ENCODE assay signal across 8 cellular contexts in the genomic region with DNA sequence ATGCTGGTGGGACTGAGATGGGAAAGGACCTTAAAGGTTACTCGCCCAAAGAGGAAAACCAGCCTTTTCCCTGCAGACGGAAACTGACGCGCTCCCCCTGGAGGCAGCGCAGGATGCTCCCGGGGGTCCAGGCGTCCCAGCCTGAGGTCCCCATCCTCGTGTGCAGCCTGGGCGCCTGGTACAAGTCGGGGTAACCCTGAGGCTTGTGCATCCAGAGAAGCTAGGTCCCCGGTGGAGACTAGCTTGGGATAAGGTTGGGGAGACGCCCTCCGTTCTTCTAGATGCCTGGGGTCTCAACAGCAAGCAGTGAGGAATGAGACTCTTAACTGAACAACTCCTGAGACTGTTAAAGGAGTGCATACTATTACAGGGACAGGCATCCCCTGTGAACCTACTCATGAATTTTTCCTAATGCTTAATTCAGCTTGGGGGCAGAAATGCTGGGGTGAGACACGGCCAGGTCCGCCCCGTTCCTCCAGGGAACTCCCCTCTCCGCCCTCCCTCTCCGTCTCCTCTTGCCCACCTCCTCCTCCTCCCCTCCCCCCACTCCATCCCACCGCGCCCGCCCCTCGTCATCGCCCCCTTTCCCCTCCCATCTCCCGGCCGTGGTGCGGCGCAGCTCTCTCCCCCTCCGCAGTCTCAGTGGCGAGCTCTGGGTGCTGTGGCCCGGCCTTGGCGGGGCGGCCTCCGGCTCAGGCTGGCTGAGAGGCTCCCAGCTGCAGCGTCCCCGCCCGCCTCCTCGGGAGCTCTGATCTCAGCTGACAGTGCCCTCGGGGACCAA. TPM values are rescaled to one million over a fixed set of nuclear protein-coding genes. Genes with fewer than 3 reads are reported as not detected.
DNase-seq lines count a peak whose midpoint lies in the region; ATAC-seq and TF ChIP-seq lines count a peak whose summit lies in the region.

A gene with protein sequence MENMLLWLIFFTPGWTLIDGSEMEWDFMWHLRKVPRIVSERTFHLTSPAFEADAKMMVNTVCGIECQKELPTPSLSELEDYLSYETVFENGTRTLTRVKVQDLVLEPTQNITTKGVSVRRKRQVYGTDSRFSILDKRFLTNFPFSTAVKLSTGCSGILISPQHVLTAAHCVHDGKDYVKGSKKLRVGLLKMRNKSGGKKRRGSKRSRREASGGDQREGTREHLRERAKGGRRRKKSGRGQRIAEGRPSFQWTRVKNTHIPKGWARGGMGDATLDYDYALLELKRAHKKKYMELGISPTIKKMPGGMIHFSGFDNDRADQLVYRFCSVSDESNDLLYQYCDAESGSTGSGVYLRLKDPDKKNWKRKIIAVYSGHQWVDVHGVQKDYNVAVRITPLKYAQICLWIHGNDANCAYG (plus strand): TSS at position 634 of the 781 bp plus-strand sequence. CDS start 10,908 bp downstream, outside the sequence.

- H3K9me3 ChIP-seq in esophagus muscularis mucosa (no peaks in the 10 kb centered on the region), muscle layer of duodenum (ENCODE audit: control insufficient read depth in 1 of 2, low read length in 2 of 2) (no peaks in the 10 kb centered on the region), aorta (ENCODE audit: control insufficient read depth, low read length) (no peaks in the 10 kb centered on the region)

- H3K27ac ChIP-seq in esophagus muscularis mucosa (replicated peaks in 1 of 4) (peak within 1 kb of the TSS in 3 of 4 donors; percentile 0 to 57 (median 40)), muscle layer of duodenum (ENCODE audit: low read length) (no peak within 1 kb of the TSS), aorta (ENCODE audit: low read depth in 1 of 2, low read length in 2 of 2) (peak within 1 kb of the TSS in 1 of 2 donors; percentile 41)

- ATAC-seq in GM18502 (IDR thresholded peaks at IDR 0.05; ENCODE audit: poor library complexity, unreplicated experiment) (peak; percentile 74), aorta (ENCODE audit: low FRiP score) (peak; percentile 92)

- intact Hi-C loops in esophagus muscularis mucosa (cut with DNase I) (loop anchor here (2.0 to 5.0 kb wide), 3 partner anchors 93 to 445 kb away; a partner anchor contains a TSS), aorta (cut with DNase I) (loop anchor here (2.0 to 5.0 kb wide), 3 partner anchors 80 to 445 kb away; a partner anchor contains a TSS)

- H3K4me1 ChIP-seq in esophagus muscularis mucosa (peaks cover 0 to 20% (median 17%) of the 10 kb centered on the region in 4 donors), muscle layer of duodenum (ENCODE audit: control insufficient read depth in 1 of 2, insufficient read depth in 2 of 2, low read length in 2 of 2) (no peaks in the 10 kb centered on the region), aorta (ENCODE audit: control insufficient read depth in 1 of 2, insufficient read depth in 2 of 2, low read length in 2 of 2) (no peaks in the 10 kb centered on the region)

- H3K36me3 ChIP-seq in esophagus muscularis mucosa, result no peaks in the 10 kb centered on the region
- no peaks in the 10 kb centered on the region for H3K36me3 ChIP-seq in muscle layer of duodenum (ENCODE audit: control insufficient read depth in 1 of 2, insufficient read depth in 2 of 2, low read length in 2 of 2)
- H3K36me3 ChIP-seq in aorta (ENCODE audit: control insufficient read depth in 1 of 2, insufficient read depth in 2 of 2, low read length in 1 of 2), result no peaks in the 10 kb centered on the region

- no peak for TF ChIP-seq EP300 in esophagus muscularis mucosa (IDR thresholded peaks at IDR 0.05)

- 8% methylated on average over 23 of the region's 38 CpGs for WGBS in esophagus muscularis mucosa
- 1 to 2% methylated on average over 23 to 38 of the region's 38 CpGs for WGBS in aorta, 2 donors

- peak; percentile 83 for TF ChIP-seq CTCF in AG09319 (IDR thresholded peaks at IDR 0.05; ENCODE audit: low read depth, low read length)
- peak; percentile 51 to 76 (median 63) for TF ChIP-seq CTCF in esophagus muscularis mucosa (IDR thresholded peaks at IDR 0.05)

- H3K27me3 ChIP-seq in esophagus muscularis mucosa, result no peaks in the 10 kb centered on the region
- H3K27me3 ChIP-seq in muscle layer of duodenum (ENCODE audit: low read depth, low read length), result no peaks in the 10 kb centered on the region
- no peaks in the 10 kb centered on the region for H3K27me3 ChIP-seq in aorta (ENCODE audit: control insufficient read depth in 1 of 2, insufficient read depth in 2 of 2, low read length in 1 of 2)

- TF ChIP-seq POLR2A in esophagus muscularis mucosa (IDR thresholded peaks at IDR 0.05; ENCODE audit: low read depth), result no peak

- no peak for DNase-seq in AG09319 (ENCODE audit: extremely low read depth, low read depth)
- peak; percentile 30 for DNase-seq in LHCN-M2 (ENCODE audit: low read depth)
- DNase-seq in UCSD-AML1 (lab: John Stamatoyannopoulos, UW; ENCODE audit: unreplicated experiment), result peak; percentile 67
- DNase-seq in esophagus muscularis mucosa (ENCODE audit: extremely low spot score), result no peak
- DNase-seq in aorta, result peak; percentile 78 to 88
- DNase-seq in activated effector memory CD4-positive, alpha-beta T cell treated with Interleukin-2 at 50 U/mL for 16 hours, result no peak

- H3K4me3 ChIP-seq in esophagus muscularis mucosa, result peak within 1 kb of the TSS; percentile 46 to 63 (median 52)
- peak within 1 kb of the TSS; percentile 65 to 71 for H3K4me3 ChIP-seq in muscle layer of duodenum (ENCODE audit: low read depth in 1 of 2, low read length in 2 of 2)
- peak within 1 kb of the TSS; percentile 41 to 42 for H3K4me3 ChIP-seq in aorta (ENCODE audit: low read length in 2 of 2)

RNA-seq across cellular contexts. Expression of the gene that starts here (rescaled TPM):
- total RNA-seq in LHCN-M2 (2014; rRNA removed), result 0.40 TPM in 1 of 2 replicates, not detected in the other
- polyA plus RNA-seq in LHCN-M2 (2012), result 0.16 TPM
- under 1 TPM in 2 of 4 donors, not detected in 2; 0.29 to 0.65 TPM for total RNA-seq in esophagus muscularis mucosa
- 1 to 10 TPM; 4.1 to 4.7 TPM for total RNA-seq in aorta
- 1 to 10 TPM; 4.3 to 8.2 TPM for polyA plus RNA-seq in aorta

Comparison
In these comparisons a context has a peak if more than half of its experiments do, and no peak if none do; other contexts are left out.
1. Peak in DNase-seq in LHCN-M2; RNA of the gene not detected or under 1 TPM.
2. DNase-seq: peak in UCSD-AML1 (single experiment) and aorta (2 of 2); none in AG09319 (single experiment), esophagus muscularis mucosa (single experiment) and activated effector memory CD4-positive, alpha-beta T cell treated with Interleukin-2 at 50 U/mL for 16 hours (single experiment).
3. Peak in every context shown above with its lines, with median percentiles within 50 percentile points of each other: H3K4me3 ChIP-seq.